ENCODE assay signal across 16 cellular contexts in genomic region chr17:78000351-78000750, GRCh38. TPM values are rescaled to one million over a fixed set of nuclear protein-coding genes. Genes with fewer than 3 reads are reported as not detected.
DNase-seq lines count a peak whose midpoint lies in the region; ATAC-seq and TF ChIP-seq lines count a peak whose summit lies in the region.
"Had no signal": no experiment of that assay in that cellular context is flagged by ENCODE, and none has a peak within 500 bp of the region (broad histone marks: within the 10 kb centered on the region; RNA-seq: fewer than 3 reads in every experiment).

No MANE protein-coding gene starts in this region.

- ATAC-seq in T-helper 17 cell: no peak
- ATAC-seq: natural killer cell treated with Interleukin-12 subunit alpha and Interleukin-12 subunit beta and Interleukin-15 and Interleukin-18, amount 100 ng/mL, for 72 hours had no signal

- TF ChIP-seq CTCF in fibroblast of the aortic adventitia (IDR thresholded peaks at IDR 0.05; ENCODE audit: insufficient read depth, low read length): no peak

- no peak overlapping the region for H3K9ac ChIP-seq in skeletal muscle satellite cell (ENCODE audit: low read depth, low read length)

- H3K4me3 ChIP-seq in fibroblast of the aortic adventitia (ENCODE audit: low read depth, low read length): no peak overlapping the region
- H3K4me3 ChIP-seq in skeletal muscle satellite cell (ENCODE audit: low read length): peak overlapping the region; percentile 26
- H3K4me3 ChIP-seq: right atrium auricular region, upper lobe of right lung had no signal

- no peak overlapping the region for H3K4me3 Mint-ChIP-seq in T-helper 17 cell
- H3K4me3 Mint-ChIP-seq: CD8-positive, alpha-beta memory T cell; IgD-negative memory B cell; natural killer cell treated with Interleukin-12 subunit alpha and Interleukin-12 subunit beta and Interleukin-15 and Interleukin-18, amount 100 ng/mL, for 72 hours had no signal

- no peaks in the 10 kb centered on the region for H3K9me3 ChIP-seq in T-helper 17 cell (ENCODE audit: control insufficient read depth, low read length, poor library complexity, severe bottlenecking)
- H3K9me3 ChIP-seq in skeletal muscle satellite cell (replicated peaks; ENCODE audit: low read length): no peaks in the 10 kb centered on the region
- H3K9me3 ChIP-seq: right atrium auricular region, upper lobe of right lung had no signal

- peak overlapping the region; percentile 53 for H3K4me2 ChIP-seq in skeletal muscle satellite cell (ENCODE audit: low read length)

- peak overlapping the region; percentile 49 for H3K27ac Mint-ChIP-seq in T-helper 17 cell
- H3K27ac Mint-ChIP-seq: IgD-negative memory B cell; natural killer cell treated with Interleukin-12 subunit alpha and Interleukin-12 subunit beta and Interleukin-15 and Interleukin-18, amount 100 ng/mL, for 72 hours had no signal

- H3K27me3 Mint-ChIP-seq in T-helper 17 cell: no peaks in the 10 kb centered on the region
- H3K27me3 Mint-ChIP-seq: CD8-positive, alpha-beta memory T cell; IgD-negative memory B cell; natural killer cell treated with Interleukin-12 subunit alpha and Interleukin-12 subunit beta and Interleukin-15 and Interleukin-18, amount 100 ng/mL, for 72 hours had no signal

- peaks cover 56% of the 10 kb centered on the region for H3K4me1 Mint-ChIP-seq in T-helper 17 cell

- H3K36me3 Mint-ChIP-seq in T-helper 17 cell (ENCODE audit: low read depth): peaks cover 5% of the 10 kb centered on the region
- H3K36me3 Mint-ChIP-seq: natural killer cell treated with Interleukin-12 subunit alpha and Interleukin-12 subunit beta and Interleukin-15 and Interleukin-18, amount 100 ng/mL, for 72 hours had no signal

- DNase-seq in H4 (ENCODE audit: low spot score): peak; percentile 28
- no peak for DNase-seq in T-helper 17 cell
- peak; percentile 63 for DNase-seq in fibroblast of the aortic adventitia (ENCODE audit: low read depth)
- no peak for DNase-seq in NCI-H2227 treated with DMSO at 0.1 percent for 48 hours (lab: John Stamatoyannopoulos, UW)
- no peak for DNase-seq in substantia nigra (lab: John Stamatoyannopoulos, UW)
- no peak for DNase-seq in NCI-H345 (lab: John Stamatoyannopoulos, UW)
- DNase-seq: activated gamma-delta T cell treated with Interleukin-2 at 50 U/mL for 16 hours; CD8-positive, alpha-beta memory T cell; NCI-H1092 treated with DMSO at 0.1 percent for 48 hours; NCI-H446; stimulated activated CD4-positive, alpha-beta T cell treated with anti-CD3 and anti-CD28 coated beads, Interleukin-4, amount 100 ng/mL, for 1 hour; upper lobe of right lung had no signal

- no peak overlapping the region for H3K27ac ChIP-seq in substantia nigra (ENCODE audit: low read depth, low read length, poor library complexity, severe bottlenecking)
- H3K27ac ChIP-seq: upper lobe of right lung had no signal

- H3K36me3 ChIP-seq in skeletal muscle satellite cell (ENCODE audit: insufficient read depth, low read length): no peaks in the 10 kb centered on the region
- H3K36me3 ChIP-seq: right atrium auricular region had no signal

- no peaks in the 10 kb centered on the region for H3K27me3 ChIP-seq in skeletal muscle satellite cell (ENCODE audit: control insufficient read depth, insufficient read depth, low read length)
- H3K27me3 ChIP-seq: right atrium auricular region, upper lobe of right lung had no signal

- H3K4me1 ChIP-seq in skeletal muscle satellite cell (ENCODE audit: control insufficient read depth, insufficient read depth, low read length): peaks cover 22% of the 10 kb centered on the region

RNA-seq across cellular contexts. Expression of gene TNRC6C, which starts 41.8 kb away (rescaled TPM):
- total RNA-seq in H4 (2014; rRNA removed; shearing (Covaris generic)): 2.6 and 6.9 TPM in 2 replicates
- total RNA-seq in T-helper 17 cell (10 to 100 TPM; 64.4 to 64.5 TPM), fibroblast of the aortic adventitia (ENCODE audit: low replicate concordance) (6.4 and 10.3 TPM in 2 replicates)
- 1.3 TPM in 2 replicates for total RNA-seq in skeletal muscle satellite cell (2012; rRNA removed)

Comparison
In these comparisons a context has a peak if more than half of its experiments do, and no peak if none do; other contexts are left out.
1. DNase-seq: peak in H4 (single experiment) and fibroblast of the aortic adventitia (single experiment); none in T-helper 17 cell (0 of 3), NCI-H2227 treated with DMSO at 0.1 percent for 48 hours (single experiment), substantia nigra (0 of 49) and NCI-H345 (single experiment).